In the genomic region with DNA sequence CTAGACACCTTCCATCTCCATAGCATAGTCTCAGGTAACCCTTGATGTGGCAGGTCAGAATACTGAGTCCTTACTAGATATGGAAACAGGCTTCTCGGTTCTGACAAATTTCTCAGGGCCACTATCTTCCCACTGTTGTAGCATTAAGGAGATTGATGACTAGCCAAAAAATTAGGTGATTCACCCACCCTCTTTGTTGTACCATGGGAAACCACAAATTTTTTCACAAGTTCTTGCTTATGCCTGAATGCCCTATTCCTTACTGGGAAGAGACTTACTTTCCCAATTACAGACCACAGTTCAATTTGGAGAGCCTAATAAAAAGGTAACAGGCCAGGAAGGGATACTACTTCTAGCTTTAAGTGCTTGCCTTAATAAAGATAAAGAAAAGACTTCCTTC, we compare ENCODE assay signal across 28 cellular contexts.
"Had no signal": no experiment of that assay in that cellular context is flagged by ENCODE, and none has a peak within 500 bp of the region (broad histone marks: within the 10 kb centered on the region; RNA-seq: fewer than 3 reads in every experiment).

No MANE protein-coding gene starts in this region.

- H3K4me3 Mint-ChIP-seq: nephron; neural progenitor cell; stimulated activated effector memory CD8-positive, alpha-beta T cell treated with anti-CD3 and anti-CD28 coated beads, Interleukin-12 subunit alpha, Interleukin-12 subunit beta, amount 100 ng/mL, for 72 hours; stimulated activated naive B cell treated with anti-CD40 and anti-IgM and Interleukin-4, amounts not matched to agents 10 μg/mL and 1 μg/mL and 100 μg/mL, for 72 hours; stimulated activated naive CD8-positive, alpha-beta T cell treated with anti-CD3 and anti-CD28 coated beads, Interleukin-15, Interleukin-2, amounts not matched to agents 100 ng/mL and 50 ng/mL, for 24 hours had no signal

- H3K36me3 ChIP-seq: neural progenitor cell, ovary, right lobe of liver, sigmoid colon, stomach, thoracic aorta, thyroid gland, tibial nerve, upper lobe of left lung, vagina had no signal

- H3K36me3 Mint-ChIP-seq: neural progenitor cell; stimulated activated effector memory CD8-positive, alpha-beta T cell treated with anti-CD3 and anti-CD28 coated beads, Interleukin-12 subunit alpha, Interleukin-12 subunit beta, amount 100 ng/mL, for 72 hours; stimulated activated naive B cell treated with anti-CD40 and anti-IgM and Interleukin-4, amounts not matched to agents 10 μg/mL and 1 μg/mL and 100 μg/mL, for 72 hours had no signal

- H3K27me3 ChIP-seq: neural progenitor cell, ovary, right lobe of liver, sigmoid colon, stomach, thyroid gland, tibial nerve, upper lobe of left lung, vagina had no signal

- H3K4me1 ChIP-seq: neural progenitor cell, parathyroid adenoma, psoas muscle, right lobe of liver, sigmoid colon, stomach, thyroid gland, tibial nerve, upper lobe of left lung, vagina had no signal

- FAIRE-seq: small intestine, urothelium cell line had no signal

- H3K4me3 ChIP-seq: neural progenitor cell, ovary, psoas muscle, right lobe of liver, sigmoid colon, stomach, thoracic aorta, thyroid gland, tibial nerve, upper lobe of left lung, vagina had no signal

- H3K4me1 Mint-ChIP-seq: nephron; neural progenitor cell; stimulated activated effector memory CD8-positive, alpha-beta T cell treated with anti-CD3 and anti-CD28 coated beads, Interleukin-12 subunit alpha, Interleukin-12 subunit beta, amount 100 ng/mL, for 72 hours; stimulated activated naive B cell treated with anti-CD40 and anti-IgM and Interleukin-4, amounts not matched to agents 10 μg/mL and 1 μg/mL and 100 μg/mL, for 72 hours had no signal

- H3K27ac ChIP-seq: neural progenitor cell, ovary, parathyroid adenoma, psoas muscle, right lobe of liver, sigmoid colon, stomach, thoracic aorta, thyroid gland, tibial nerve, upper lobe of left lung, vagina had no signal

- H3K27ac Mint-ChIP-seq: nephron; neural progenitor cell; progenitor cell of endocrine pancreas; stimulated activated effector memory CD8-positive, alpha-beta T cell treated with anti-CD3 and anti-CD28 coated beads, Interleukin-12 subunit alpha, Interleukin-12 subunit beta, amount 100 ng/mL, for 72 hours; stimulated activated naive B cell treated with anti-CD40 and anti-IgM and Interleukin-4, amounts not matched to agents 10 μg/mL and 1 μg/mL and 100 μg/mL, for 72 hours; stimulated activated naive CD8-positive, alpha-beta T cell treated with anti-CD3 and anti-CD28 coated beads, Interleukin-15, Interleukin-2, amounts not matched to agents 100 ng/mL and 50 ng/mL, for 24 hours had no signal

- H3K9me3 Mint-ChIP-seq: nephron, neural progenitor cell had no signal

- H3K27me3 Mint-ChIP-seq: progenitor cell of endocrine pancreas; stimulated activated naive B cell treated with anti-CD40 and anti-IgM and Interleukin-4, amounts not matched to agents 10 μg/mL and 1 μg/mL and 100 μg/mL, for 72 hours; stimulated activated naive CD8-positive, alpha-beta T cell treated with anti-CD3 and anti-CD28 coated beads, Interleukin-15, Interleukin-2, amounts not matched to agents 100 ng/mL and 50 ng/mL, for 24 hours had no signal

- H3K9me3 ChIP-seq: ovary, psoas muscle, right lobe of liver, thoracic aorta, thyroid gland, tibial nerve, upper lobe of left lung, vagina had no signal

- DNase-seq: occipital lobe; ovary; posterior cingulate gyrus; psoas muscle; right cardiac atrium; right lobe of liver; sigmoid colon; small intestine; stimulated activated CD4-positive, alpha-beta T cell treated with anti-CD3 and anti-CD28 coated beads, Interleukin-15, amount 100 ng/mL, for 24 hours; stimulated activated CD4-positive, alpha-beta T cell treated with anti-CD3 and anti-CD28 coated beads, Interleukin-2, amount 100 ng/mL, for 24 hours; stimulated activated CD4-positive, alpha-beta T cell treated with anti-CD3 and anti-CD28 coated beads, Interleukin-2, amount 100 ng/mL, for 48 hours; stimulated activated CD4-positive, alpha-beta T cell treated with anti-CD3 and anti-CD28 coated beads, Interleukin-4, amount 100 ng/mL, for 24 hours; stimulated activated naive B cell treated with anti-CD40 and anti-IgM and Interleukin-4, amounts not matched to agents 10 μg/mL and 1 μg/mL and 100 μg/mL, for 72 hours; stimulated activated naive CD4-positive, alpha-beta T cell treated with Interleukin-2 at 50 U/mL for 16 hours; stomach; thyroid gland; trophoblast cell; upper lobe of left lung had no signal

- ATAC-seq: psoas muscle; right cardiac atrium; right lobe of liver; stimulated activated effector memory CD8-positive, alpha-beta T cell treated with anti-CD3 and anti-CD28 coated beads, Interleukin-12 subunit alpha, Interleukin-12 subunit beta, amount 100 ng/mL, for 72 hours; stimulated activated naive B cell treated with anti-CD40 and anti-IgM and Interleukin-4, amounts not matched to agents 10 μg/mL and 1 μg/mL and 100 μg/mL, for 72 hours had no signal
